Comparison of ENCODE assay signal across 16 cellular contexts in genomic region chr13:104327217-104327616, GRCh38.
DNase-seq lines count a peak whose midpoint lies in the region; ATAC-seq and TF ChIP-seq lines count a peak whose summit lies in the region.
"Had no signal": no experiment of that assay in that cellular context is flagged by ENCODE, and none has a peak within 500 bp of the region (broad histone marks: within the 10 kb centered on the region; RNA-seq: fewer than 3 reads in every experiment).

No MANE protein-coding gene starts in this region.

- no peak overlapping the region for H3K4me3 ChIP-seq in choroid plexus epithelial cell (ENCODE audit: low read depth, low read length)
- H3K4me3 ChIP-seq: GM23338, Peyer's patch had no signal

- TF ChIP-seq CTCF in choroid plexus epithelial cell (conservative IDR thresholded peaks at IDR 0.05; ENCODE audit: low read depth, low read length) = no peak

- DNase-seq in A172 (ENCODE audit: low spot score) (peak; percentile 42), HT-29 (ENCODE audit: low spot score) (peak; percentile 11), choroid plexus epithelial cell (ENCODE audit: low read depth) (peak; percentile 15), kidney tubule cell (ENCODE audit: low spot score) (peak; percentile 38)
- DNase-seq in activated T-cell treated with anti-CD3 and anti-CD28 coated beads, Interleukin-2, amount 50 U/mL, for 48 hours = no peak
- DNase-seq: ACHN, C1 segment of cervical spinal cord, HCEC 1CT, NCI-H1092 treated with DMSO at 0.1 percent for 48 hours, NCI-H146, NCI-H2081 treated with DMSO at 0.1 percent for 48 hours, Peyer's patch, SIG-M5 had no signal

- ATAC-seq in GM18909 (IDR thresholded peaks at IDR 0.05; ENCODE audit: poor library complexity, unreplicated experiment) (no peak), esophagus mucosa (no peak)
- ATAC-seq: GM23338 had no signal

Comparison
In these comparisons a context has a peak if more than half of its experiments do, and no peak if none do; other contexts are left out.
1. DNase-seq: peak in A172 (single experiment), HT-29 (single experiment), choroid plexus epithelial cell (single experiment) and kidney tubule cell (single experiment); none in activated T-cell treated with anti-CD3 and anti-CD28 coated beads, Interleukin-2, amount 50 U/mL, for 48 hours (0 of 2).